In the genomic region with DNA sequence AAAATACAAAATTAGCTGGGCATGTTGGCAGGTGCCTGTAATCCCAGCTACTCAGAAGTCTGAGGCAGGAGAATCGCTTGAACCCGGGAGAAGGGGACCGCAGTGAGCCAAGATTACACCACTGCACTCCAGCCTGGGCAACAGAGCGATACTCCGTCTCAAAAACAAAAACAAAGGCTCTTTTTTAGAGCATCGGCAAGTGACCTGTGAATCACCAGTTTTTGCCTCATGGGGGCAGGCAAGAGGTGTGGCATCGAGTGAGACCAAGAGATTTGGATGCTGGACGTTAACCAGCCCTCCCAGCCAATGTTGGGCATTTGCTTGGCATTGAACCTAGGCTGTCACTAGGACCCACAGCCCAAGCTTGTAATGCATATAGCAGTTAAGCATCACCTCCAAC, we compare ENCODE assay signal across 9 cellular contexts. TPM values are rescaled to one million over a fixed set of nuclear protein-coding genes. Genes with fewer than 3 reads are reported as not detected.
DNase-seq lines count a peak whose midpoint lies in the region; ATAC-seq and TF ChIP-seq lines count a peak whose summit lies in the region.
"Had no signal": no experiment of that assay in that cellular context is flagged by ENCODE, and none has a peak within 500 bp of the region (broad histone marks: within the 10 kb centered on the region; RNA-seq: fewer than 3 reads in every experiment).

No MANE protein-coding gene starts in this region.

- ATAC-seq in CD8-positive, alpha-beta T cell = no peak
- ATAC-seq in GM18867 (IDR thresholded peaks at IDR 0.05; ENCODE audit: unreplicated experiment) = no peak
- ATAC-seq in GM21515 (IDR thresholded peaks at IDR 0.05; ENCODE audit: unreplicated experiment) = no peak

- H3K36me3 ChIP-seq in CD8-positive, alpha-beta T cell (ENCODE audit: insufficient read depth, low read length) = peaks cover 7% of the 10 kb centered on the region
- peaks cover 0 to 10% of the 10 kb centered on the region in 2 donors for H3K36me3 ChIP-seq in adrenal gland (replicated peaks in 1 of 2)
- H3K36me3 ChIP-seq in transverse colon = peaks cover 0 to 5% (median 0%) of the 10 kb centered on the region in 4 donors

- H3K27ac Mint-ChIP-seq in CD8-positive, alpha-beta T cell = no peak overlapping the region
- H3K27ac Mint-ChIP-seq: stimulated activated naive CD8-positive, alpha-beta T cell treated with anti-CD3 and anti-CD28 coated beads, Interleukin-15, Interleukin-2, amounts not matched to agents 100 ng/mL and 50 ng/mL, for 24 hours had no signal

- no peak overlapping the region for H3K27ac ChIP-seq in CD8-positive, alpha-beta T cell (ENCODE audit: low read depth, low read length)
- H3K27ac ChIP-seq in adrenal gland = no peak overlapping the region
- no peak overlapping the region for H3K27ac ChIP-seq in transverse colon

- TF ChIP-seq CTCF in CD8-positive, alpha-beta T cell (IDR thresholded peaks at IDR 0.05) = peak; percentile 23
- TF ChIP-seq CTCF in adrenal gland (IDR thresholded peaks at IDR 0.05) (peak; percentile 15 to 59 (median 42)), transverse colon (IDR thresholded peaks at IDR 0.05) (peak in 4 of 5 experiments; percentile 27 to 43 (median 40))

- POLR2A ChIA-PET in CD8-positive, alpha-beta T cell (lab: Charles Lee) = no interaction called here

- no peaks in the 10 kb centered on the region for H3K9me3 ChIP-seq in CD8-positive, alpha-beta T cell (ENCODE audit: low read length)
- H3K9me3 ChIP-seq in adrenal gland (replicated peaks in 1 of 3) (no peaks in the 10 kb centered on the region), transverse colon (no peaks in the 10 kb centered on the region)

- intact Hi-C loops in CD8-positive, alpha-beta T cell (cut with DNase I, micrococcal nuclease) = no loop called here
- intact Hi-C loops in adrenal gland (cut with DNase I) (no loop called here), transverse colon (cut with DNase I; ENCODE audit: low total_unique reads) (no loop called here)

- no peaks in the 10 kb centered on the region for H3K4me1 ChIP-seq in CD8-positive, alpha-beta T cell (ENCODE audit: insufficient read depth, low read length)
- H3K4me1 ChIP-seq in adrenal gland (replicated peaks in 1 of 2) (peaks cover 10 to 13% of the 10 kb centered on the region in 2 donors), transverse colon (no peaks in the 10 kb centered on the region)

- H3K4me3 Mint-ChIP-seq in CD8-positive, alpha-beta T cell = no peak overlapping the region
- H3K4me3 Mint-ChIP-seq: stimulated activated naive CD8-positive, alpha-beta T cell treated with anti-CD3 and anti-CD28 coated beads, Interleukin-15, Interleukin-2, amounts not matched to agents 100 ng/mL and 50 ng/mL, for 24 hours had no signal

- 29 to 53% (median 48%) methylated on average over 6 to 8 of the region's 8 CpGs for WGBS in adrenal gland, 4 donors
- WGBS in transverse colon (ENCODE audit: low coverage in 1 of 2), 2 donors = 34 to 79% methylated on average over 5 to 8 of the region's 8 CpGs

- H3K9me3 Mint-ChIP-seq in CD8-positive, alpha-beta T cell = no peaks in the 10 kb centered on the region
- H3K9me3 Mint-ChIP-seq: stimulated activated naive CD8-positive, alpha-beta T cell treated with anti-CD3 and anti-CD28 coated beads, Interleukin-15, Interleukin-2, amounts not matched to agents 100 ng/mL and 50 ng/mL, for 24 hours had no signal

- no peaks in the 10 kb centered on the region for H3K4me1 Mint-ChIP-seq in CD8-positive, alpha-beta T cell (ENCODE audit: low read depth)

- in situ Hi-C loops in transverse colon (cut with MboI; ENCODE audit: low pct_ligation_motif_present in 1 of 4, low pct_unique_long_range_greater_than_20kb in 1 of 4, low sequenced_read_pairs in 3 of 4) = no loop called here

- peaks cover 17% of the 10 kb centered on the region for H3K36me3 Mint-ChIP-seq in CD8-positive, alpha-beta T cell

- H3K27me3 ChIP-seq in CD8-positive, alpha-beta T cell (ENCODE audit: insufficient read depth, low read length) = no peaks in the 10 kb centered on the region
- no peaks in the 10 kb centered on the region for H3K27me3 ChIP-seq in adrenal gland
- no peaks in the 10 kb centered on the region for H3K27me3 ChIP-seq in transverse colon

- TF ChIP-seq POLR2A in adrenal gland (IDR thresholded peaks at IDR 0.05) = no peak
- no peak for TF ChIP-seq POLR2A in transverse colon (IDR thresholded peaks at IDR 0.05)

- TF ChIP-seq EP300 in transverse colon (IDR thresholded peaks at IDR 0.05; ENCODE audit: low read depth) = no peak

- DNase-seq in CD8-positive, alpha-beta T cell = peak in 1 of 7 experiments; percentile 15
- DNase-seq in HuH-7 (ENCODE audit: low spot score) (peak; percentile 64), adrenal gland (peak in 6 of 7 donors; percentile 55 to 71 (median 65)), iPS-NIHi11 (ENCODE audit: low spot score) (peak; percentile 73), transverse colon (no peak)
- DNase-seq in activated naive CD4-positive, alpha-beta T cell treated with Interleukin-2 at 50 U/mL for 16 hours = no peak

- H3K27me3 Mint-ChIP-seq in CD8-positive, alpha-beta T cell (ENCODE audit: low read depth) = no peaks in the 10 kb centered on the region
- H3K27me3 Mint-ChIP-seq: stimulated activated naive CD8-positive, alpha-beta T cell treated with anti-CD3 and anti-CD28 coated beads, Interleukin-15, Interleukin-2, amounts not matched to agents 100 ng/mL and 50 ng/mL, for 24 hours had no signal

- H3K4me3 ChIP-seq in CD8-positive, alpha-beta T cell (ENCODE audit: low read depth, low read length) = no peak overlapping the region
- H3K4me3 ChIP-seq in adrenal gland (no peak overlapping the region), transverse colon (no peak overlapping the region)

- CTCF ChIA-PET in CD8-positive, alpha-beta T cell (lab: Charles Lee) = no interaction called here

RNA-seq across cellular contexts. Expression of a gene that starts 14.6 kb away (rescaled TPM):
- 10 to 100 TPM; 60.7 to 69.9 TPM for total RNA-seq in CD8-positive, alpha-beta T cell
- total RNA-seq in adrenal gland = 10 to 100 TPM; 11.3 to 38.8 (median 22.8) TPM
- 100 to 1,000 TPM in 1 of 3 donors, 10 to 100 TPM in 2; 30.4 to 134 (median 67.8) TPM for polyA plus RNA-seq in adrenal gland
- 10 to 100 TPM in 3 of 4 donors, 1 to 10 TPM in 1; 8.6 to 21.3 (median 20.3) TPM for total RNA-seq in transverse colon

RNA-seq across cellular contexts. Expression of a gene that starts 27.6 kb away (rescaled TPM):
- 1 to 10 TPM; 3.9 to 5.5 TPM for total RNA-seq in CD8-positive, alpha-beta T cell
- total RNA-seq in adrenal gland = 10 to 100 TPM; 11.5 to 73.2 (median 33.2) TPM
- 10 to 100 TPM in 2 of 3 donors, 1 to 10 TPM in 1; 4.3 to 42.2 (median 29.3) TPM for polyA plus RNA-seq in adrenal gland
- total RNA-seq in transverse colon = 10 to 100 TPM; 10.3 to 21.7 (median 14.5) TPM

Comparison
In these comparisons a context has a peak if more than half of its experiments do, and no peak if none do; other contexts are left out.
1. DNase-seq: peak in HuH-7 (single experiment), adrenal gland (6 of 7) and iPS-NIHi11 (single experiment); none in transverse colon (single experiment) and activated naive CD4-positive, alpha-beta T cell treated with Interleukin-2 at 50 U/mL for 16 hours (single experiment).
2. Peak in every context shown above with its lines, with median percentiles within 50 percentile points of each other: CTCF ChIP-seq.